Comparison of ENCODE assay signal across 17 cellular contexts in the genomic region with DNA sequence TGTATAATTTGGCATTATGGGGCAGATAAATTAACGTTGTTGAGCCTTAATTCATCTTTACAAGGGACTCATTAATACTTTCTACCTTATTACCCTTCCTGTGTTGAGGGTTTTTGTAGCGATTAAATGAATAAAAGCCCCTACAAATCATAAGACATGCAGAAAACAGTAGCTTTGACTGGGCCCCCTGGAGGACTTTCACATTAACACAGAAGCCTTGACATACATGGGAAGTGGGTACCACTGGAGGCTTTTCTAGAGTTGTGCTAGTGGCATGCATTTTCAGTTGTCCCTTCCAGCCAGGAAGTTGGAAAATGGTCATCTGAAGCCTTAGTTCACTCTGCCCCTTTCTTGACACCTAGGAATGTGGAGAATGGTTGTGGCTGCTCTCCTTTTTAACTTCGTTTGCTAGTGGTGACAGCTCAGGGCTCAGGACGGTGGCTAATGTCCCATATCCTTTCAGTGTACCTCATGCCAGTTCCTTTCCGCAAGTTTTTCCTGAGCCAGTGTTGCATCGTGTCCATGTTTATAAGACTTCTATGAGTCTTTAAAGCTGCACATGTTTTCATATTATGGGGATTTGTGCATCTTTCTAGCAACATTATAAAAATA. TPM values are rescaled to one million over a fixed set of nuclear protein-coding genes. Genes with fewer than 3 reads are reported as not detected.
DNase-seq lines count a peak whose midpoint lies in the region; ATAC-seq, FAIRE-seq and TF ChIP-seq lines count a peak whose summit lies in the region.
"Had no signal": no experiment of that assay in that cellular context is flagged by ENCODE, and none has a peak within 500 bp of the region (broad histone marks: within the 10 kb centered on the region; RNA-seq: fewer than 3 reads in every experiment).

No MANE protein-coding gene starts in this region.

- DNase-seq in GM12878 (ENCODE audit: low read depth, low spot score) (no peak), neural crest cell (ENCODE audit: low read depth, low spot score) (no peak), mucosa of descending colon (no peak), KG1 (lab: John Stamatoyannopoulos, UW) (no peak), amniotic stem cell (lab: John Stamatoyannopoulos, UW) (no peak)
- DNase-seq: DMS153; GM23248; NCI-H1105; NCI-H2227 treated with DMSO at 0.1 percent for 48 hours; stimulated activated CD4-positive, alpha-beta T cell treated with anti-CD3 and anti-CD28 coated beads, Interleukin-1b, Interleukin-23, amount 100 ng/mL, for 48 hours; testis had no signal

- H3K27me3 ChIP-seq in Loucy (ENCODE audit: insufficient read depth, low read length, poor library complexity, severe bottlenecking): no peaks in the 10 kb centered on the region
- H3K27me3 ChIP-seq in GM12878 (replicated peaks in 1 of 2; ENCODE audit: control insufficient read depth in 2 of 2, insufficient read depth in 2 of 2, low read length in 1 of 2): no peaks in the 10 kb centered on the region
- H3K27me3 ChIP-seq: BLaER1 treated with 17β-estradiol and CSF1 and Interleukin-3, amounts not matched to agents 10 nM and 100 nM; neutrophil; testis had no signal

- H3K4me3 ChIP-seq in GM12875 (ENCODE audit: low read depth, low read length): no peak overlapping the region
- no peak overlapping the region for H3K4me3 ChIP-seq in Loucy (ENCODE audit: low read length, poor library complexity, severe bottlenecking)
- peak overlapping the region; percentile 31; the same call in 1 of the 2 replicates for H3K4me3 ChIP-seq in GM12878
- H3K4me3 ChIP-seq in mucosa of descending colon: no peak overlapping the region
- H3K4me3 ChIP-seq: BLaER1 treated with 17β-estradiol and CSF1 and Interleukin-3, amounts not matched to agents 10 nM and 100 nM; GM23248; testis had no signal

- FAIRE-seq in GM12878 (lab: Jason Lieb, UNC): peak; percentile 85

- no peaks in the 10 kb centered on the region for H3K4me1 ChIP-seq in Loucy (ENCODE audit: insufficient read depth, low read length, poor library complexity, severe bottlenecking)
- H3K4me1 ChIP-seq in GM12878 (ENCODE audit: control insufficient read depth, insufficient read depth, low read length): peaks cover 33% of the 10 kb centered on the region
- peaks cover 17% of the 10 kb centered on the region for H3K4me1 ChIP-seq in mucosa of descending colon (ENCODE audit: low read depth)
- H3K4me1 ChIP-seq: testis had no signal

- H3K4me2 ChIP-seq in Loucy (ENCODE audit: low read depth, low read length, poor library complexity, severe bottlenecking): no peak overlapping the region
- peak overlapping the region; percentile 49 for H3K4me2 ChIP-seq in GM12878 (ENCODE audit: control insufficient read depth, insufficient read depth)

- peak; percentile 33; the same call in 1 of the 2 replicates for TF ChIP-seq RAD21 in GM12878 (IDR thresholded peaks at IDR 0.05; ENCODE audit: insufficient read depth, low read depth, low read length)

- CTCF ChIA-PET in GM12878 (lab: Yijun Ruan, JAX): interaction anchor here (0.6 to 2.6 kb wide), 9 partner anchors 14 to 579 kb away, joined by 3 to 14 read pairs (median 4); no protein-coding TSS in a partner anchor

- no peak overlapping the region for H3K4me3 Mint-ChIP-seq in neural crest cell
- H3K4me3 Mint-ChIP-seq: activated T-helper 17 cell treated with anti-CD3 and anti-CD28 coated beads, Interleukin-2, amount 50 U/mL, for 72 hours had no signal

- H3K9me2 ChIP-seq in Loucy (replicated peaks; ENCODE audit: low read depth, low read length): no peaks in the 10 kb centered on the region

- peak; percentile 64 for ATAC-seq in GM12878
- ATAC-seq in mucosa of descending colon: no peak
- ATAC-seq: activated T-helper 17 cell treated with anti-CD3 and anti-CD28 coated beads, Interleukin-2, amount 50 U/mL, for 72 hours; sciatic nerve had no signal

- no TSS peak for BruUV-seq in GM12878 (replicated peaks; lab: Mats Ljungman, UMichigan)

- no peaks in the 10 kb centered on the region for H3K9me3 Mint-ChIP-seq in neural crest cell
- H3K9me3 Mint-ChIP-seq: activated T-helper 17 cell treated with anti-CD3 and anti-CD28 coated beads, Interleukin-2, amount 50 U/mL, for 72 hours had no signal

- RAD21 ChIA-PET in GM12878 (lab: Charles Lee; ENCODE audit: unreplicated experiment): interaction anchor here (0.7 to 2.4 kb wide), 13 partner anchors 11 to 885 kb away, joined by 3 to 17 read pairs (median 5); no protein-coding TSS in a partner anchor

- peaks cover 3% of the 10 kb centered on the region for H3K36me3 Mint-ChIP-seq in neural crest cell (ENCODE audit: low read depth)

- POLR2A ChIA-PET in GM12878 (lab: Charles Lee): interaction anchor here (0.6 to 1.5 kb wide), 4 partner anchors 29 to 978 kb away, joined by 3 to 6 read pairs (median 4); no protein-coding TSS in a partner anchor

- peak overlapping the region; percentile 35 for H3K27ac Mint-ChIP-seq in neural crest cell (ENCODE audit: unreplicated experiment)
- H3K27ac Mint-ChIP-seq: activated T-helper 17 cell treated with anti-CD3 and anti-CD28 coated beads, Interleukin-2, amount 50 U/mL, for 72 hours had no signal

- 90% methylated on average over 6 of the region's 6 CpGs for WGBS in GM12878 (ENCODE audit: insufficient coverage, insufficient replicate concordance, low lambda C conversion rate, missing lambda C conversion rate)

- in situ Hi-C loops in GM12878 (cut with MboI): no loop called here

- H3K9ac ChIP-seq in Loucy (ENCODE audit: low read depth, low read length, poor library complexity, severe bottlenecking) (no peak overlapping the region), GM12878 (ENCODE audit: control insufficient read depth, insufficient read depth, low read length) (no peak overlapping the region)
- H3K9ac ChIP-seq: BLaER1 treated with 17β-estradiol and CSF1 and Interleukin-3, amounts not matched to agents 10 nM and 100 nM; GM23248 had no signal

- TF ChIP-seq EP300 in GM12878 (IDR thresholded peaks at IDR 0.05; ENCODE audit: borderline replicate concordance in 1 of 2, control insufficient read depth in 1 of 2, low read depth in 2 of 2, low read length in 2 of 2): no peak

- peaks cover 32% of the 10 kb centered on the region for H3K79me2 ChIP-seq in Loucy (ENCODE audit: insufficient read depth, low read length)
- peaks cover 25% of the 10 kb centered on the region for H3K79me2 ChIP-seq in GM12878 (ENCODE audit: control insufficient read depth, insufficient read depth, low read length)

- H4K20me1 ChIP-seq in Loucy (ENCODE audit: insufficient read depth, low read length, poor library complexity, severe bottlenecking) (no peaks in the 10 kb centered on the region), GM12878 (ENCODE audit: control insufficient read depth, insufficient read depth) (no peaks in the 10 kb centered on the region)

- H2AFZ ChIP-seq in Loucy (ENCODE audit: low read length): no peak overlapping the region
- H2AFZ ChIP-seq in GM12878 (ENCODE audit: control insufficient read depth, low read depth, low read length): no peak overlapping the region
- H2AFZ ChIP-seq: GM23248 had no signal

- intact Hi-C loops in GM12878 (cut with micrococcal nuclease; ENCODE audit: unreplicated experiment) (loop anchor here (2.0 kb wide), 1 partner anchor 32 kb away; no protein-coding TSS in a partner anchor), mucosa of descending colon (cut with DNase I, micrococcal nuclease) (no loop called here)

- no peak for TF ChIP-seq POLR2A in GM12878 (IDR thresholded peaks at IDR 0.05; ENCODE audit: low read depth, low read length)

- H3K4me1 Mint-ChIP-seq in neural crest cell: peaks cover 4% of the 10 kb centered on the region
- H3K4me1 Mint-ChIP-seq: activated T-helper 17 cell treated with anti-CD3 and anti-CD28 coated beads, Interleukin-2, amount 50 U/mL, for 72 hours had no signal

- peak overlapping the region; percentile 77 for H3K27ac ChIP-seq in GM12878 (ENCODE audit: control insufficient read depth, insufficient read depth)
- H3K27ac ChIP-seq: GM23248, neutrophil, testis had no signal

- H3K27me3 Mint-ChIP-seq in neural crest cell (ENCODE audit: low read depth): no peaks in the 10 kb centered on the region
- H3K27me3 Mint-ChIP-seq: activated T-helper 17 cell treated with anti-CD3 and anti-CD28 coated beads, Interleukin-2, amount 50 U/mL, for 72 hours had no signal

- H3F3A ChIP-seq in Loucy (ENCODE audit: low read depth): no peaks in the 10 kb centered on the region

- SMC1A ChIA-PET in GM12878 (lab: Charles Lee; ENCODE audit: uncharacterized antibody, unreplicated experiment): interaction anchor here (0.6 to 2.7 kb wide), 11 partner anchors 11 to 197 kb away, joined by 3 to 16 read pairs (median 5); no protein-coding TSS in a partner anchor

- TF ChIP-seq CTCF in GM12875 (IDR thresholded peaks at IDR 0.05; ENCODE audit: borderline replicate concordance, insufficient read depth, low read depth, low read length) (peak; percentile 36; the same call in 1 of the 2 replicates), Loucy (conservative IDR thresholded peaks at IDR 0.05; ENCODE audit: low read length) (peak; percentile 42), GM12878 (IDR thresholded peaks at IDR 0.05 in 2 of 3, conservative IDR thresholded peaks at IDR 0.05 in 1 of 3; ENCODE audit: control insufficient read depth in 2 of 3, extremely low read depth in 1 of 3, insufficient read depth in 1 of 3, low read depth in 3 of 3, low read length in 3 of 3) (peak in 2 of 3 experiments; percentile 12 to 28; a peak in 3 of 6 replicates), neural crest cell (conservative IDR thresholded peaks at IDR 0.05) (no peak), mucosa of descending colon (IDR thresholded peaks at IDR 0.05) (no peak)

- H3K9me3 ChIP-seq in Loucy (ENCODE audit: insufficient read depth, low read depth, low read length) (no peaks in the 10 kb centered on the region), GM12878 (replicated peaks; ENCODE audit: control insufficient read depth, insufficient read depth, low read length) (no peaks in the 10 kb centered on the region), mucosa of descending colon (no peaks in the 10 kb centered on the region)
- H3K9me3 ChIP-seq: neutrophil, testis had no signal

- H3K36me3 ChIP-seq in Loucy (ENCODE audit: insufficient read depth, low read length) (no peaks in the 10 kb centered on the region; the same call in 1 of the 2 replicates), GM12878 (ENCODE audit: control insufficient read depth in 2 of 2, insufficient read depth in 2 of 2, low read length in 1 of 2) (0 out of 4 replicates have a peak, but pooled peaks cover 0 to 4% of the 10 kb centered on the region in 2 experiments), mucosa of descending colon (ENCODE audit: low read depth) (no peaks in the 10 kb centered on the region)
- H3K36me3 ChIP-seq: neutrophil had no signal

RNA-seq across cellular contexts. Expression of a gene that starts 30.3 kb away (rescaled TPM):
- 161 and 165 TPM in 2 replicates for total RNA-seq in GM12878 (2013; cell fraction: nucleolus; rRNA removed)
- total RNA-seq in GM12878 (2014; rRNA removed): 19.0 and 23.8 TPM in 2 replicates
- 27.4 and 29.0 TPM in 2 replicates for total RNA-seq in GM12878 (2014; rRNA removed; fragmentation: Illumina TruSeq; extraction: Trizol)
- total RNA-seq in GM12878 (2021): 28.4 and 32.0 TPM in 2 replicates
- 26.8 TPM for polyA plus RNA-seq in GM12878 (2011; ENCODE audit: low read depth)
- 45.5 and 56.4 TPM in 2 replicates for polyA plus RNA-seq in GM12878 (2011; rRNA removed)
- 27.5 and 36.6 TPM in 2 replicates for polyA plus RNA-seq in GM12878 (2011; cell fraction: cytosol; rRNA removed)
- 31.4 and 35.0 TPM in 2 replicates for polyA plus RNA-seq in GM12878 (2011; cell fraction: nucleus; rRNA removed)
- 28.6 and 31.1 TPM in 2 replicates for polyA plus RNA-seq in GM12878 (2012)
- polyA plus RNA-seq in GM12878 (2014; fragmentation: Illumina TruSeq; extraction: Trizol): 36.8 and 50.2 TPM in 2 replicates
- 10 to 100 TPM; 17.6 to 21.5 TPM for polyA plus RNA-seq in GM12878 (2014; fragmentation: Nextera tagmentation; extraction: Ambion mirVana)
- 25.2 and 31.4 TPM in 2 replicates for polyA plus RNA-seq in GM12878 (2014; rRNA removed)
- 10 to 100 TPM; 22.5 to 24.0 TPM for polyA plus RNA-seq in GM12878 (2016; fragmentation: Nextera tagmentation; extraction: Ambion mirVana)
- polyA minus RNA-seq in GM12878 (2011; rRNA and poly(A)+ RNA removed): 33.5 and 51.9 TPM in 2 replicates
- polyA minus RNA-seq in GM12878 (2011; cell fraction: cytosol; rRNA and poly(A)+ RNA removed): 8.8 and 9.8 TPM in 2 replicates
- polyA minus RNA-seq in GM12878 (2011; cell fraction: nucleus; rRNA and poly(A)+ RNA removed): 20.3 and 32.3 TPM in 2 replicates
- 62.3 and 63.8 TPM in 2 replicates for total RNA-seq in neural crest cell
- total RNA-seq in mucosa of descending colon: 10 to 100 TPM; 44.8 to 58.9 (median 52.8) TPM

Comparison
In these comparisons a context has a peak if more than half of its experiments do, and no peak if none do; other contexts are left out.
1. CTCF ChIP-seq: peak in GM12875 (single experiment), Loucy (single experiment) and GM12878 (2 of 3); none in neural crest cell (single experiment) and mucosa of descending colon (single experiment).